In genomic region chr1:55887103-55887712, GRCh38 we compare ENCODE assay signal across 24 cellular contexts.
"Had no signal": no experiment of that assay in that cellular context is flagged by ENCODE, and none has a peak within 500 bp of the region (broad histone marks: within the 10 kb centered on the region; RNA-seq: fewer than 3 reads in every experiment).

No MANE protein-coding gene starts in this region.

- DNase-seq: activated CD4-positive, alpha-beta T cell treated with anti-CD3 and anti-CD28 coated beads for 1 hour; activated CD8-positive, alpha-beta memory T cell treated with anti-CD3 and anti-CD28 coated beads for 24 hours; activated CD8-positive, alpha-beta memory T cell treated with anti-CD3 and anti-CD28 coated beads, Interleukin-2, amount 50 U/mL, for 4 hours; activated T-cell treated with anti-CD3 and anti-CD28 coated beads, Interleukin-2, amount 50 U/mL, for 24 hours; aorta; brain microvascular endothelial cell; central memory CD4-positive, alpha-beta T cell; effector memory CD4-positive, alpha-beta T cell; glutamatergic neuron; hypothalamus; left ventricle myocardium superior; mammary epithelial cell; midbrain; natural killer cell; pancreas; psoas muscle; stimulated activated CD4-positive, alpha-beta T cell treated with anti-CD3 and anti-CD28 coated beads, Interleukin-12 subunit alpha, Interleukin-12 subunit beta, amount 100 ng/mL, for 4 hours; stimulated activated CD4-positive, alpha-beta T cell treated with anti-CD3 and anti-CD28 coated beads, Interleukin-4, amount 100 ng/mL, for 4 hours; stimulated activated naive CD8-positive, alpha-beta T cell treated with anti-CD3 and anti-CD28 coated beads, Interleukin-15, Interleukin-2, amounts not matched to agents 100 U/mL and 50 U/mL, for 24 hours had no signal

- ATAC-seq: activated naive CD4-positive, alpha-beta T cell treated with anti-CD3 and anti-CD28 coated beads, Interleukin-2, amount 50 U/mL, for 72 hours; activated T-helper 17 cell treated with anti-CD3 and anti-CD28 coated beads, Interleukin-2, amount 50 U/mL, for 72 hours; esophagus mucosa; left ventricle myocardium superior; natural killer cell; psoas muscle; stimulated activated naive CD8-positive, alpha-beta T cell treated with anti-CD3 and anti-CD28 coated beads, Interleukin-15, Interleukin-2, amounts not matched to agents 100 U/mL and 50 U/mL, for 24 hours had no signal

- H3K27ac ChIP-seq: brain microvascular endothelial cell, neutrophil, pancreas, psoas muscle, right atrium auricular region had no signal
